7 cellular contexts compared by ENCODE assay signal in genomic region chr10:72353963-72354355, GRCh38. TPM values are rescaled to one million over a fixed set of nuclear protein-coding genes. Genes with fewer than 3 reads are reported as not detected.
DNase-seq lines count a peak whose midpoint lies in the region; ATAC-seq, FAIRE-seq and TF ChIP-seq lines count a peak whose summit lies in the region.

No MANE protein-coding gene starts in this region.

- no peak for TF ChIP-seq CTCF in keratinocyte (optimal IDR thresholded peaks at IDR 0.05 in 1 of 3, IDR thresholded peaks at IDR 0.05 in 1 of 3, conservative IDR thresholded peaks at IDR 0.05 in 1 of 3; ENCODE audit: extremely low read depth in 1 of 3, insufficient read depth in 2 of 3, low read length in 3 of 3)

- H3K36me3 ChIP-seq in keratinocyte (ENCODE audit: control insufficient read depth in 2 of 2, extremely low read depth in 1 of 2, insufficient read depth in 2 of 2, low read length in 2 of 2) = peaks cover 7 to 9% of the 10 kb centered on the region in 2 experiments
- peaks cover 0 to 26% (median 21%) of the 10 kb centered on the region in 5 donors for H3K36me3 ChIP-seq in subcutaneous abdominal adipose tissue (ENCODE audit: control insufficient read depth in 5 of 5, insufficient read depth in 5 of 5, low read length in 5 of 5)

- H3K9me3 ChIP-seq in keratinocyte (ENCODE audit: control insufficient read depth, low read depth, low read length) = no peaks in the 10 kb centered on the region
- no peaks in the 10 kb centered on the region for H3K9me3 ChIP-seq in subcutaneous abdominal adipose tissue (ENCODE audit: control insufficient read depth in 5 of 5, low read length in 5 of 5)

- H3K27me3 ChIP-seq in keratinocyte (ENCODE audit: control insufficient read depth, extremely low read depth, insufficient read depth, low read length) (no peaks in the 10 kb centered on the region), subcutaneous abdominal adipose tissue (ENCODE audit: control insufficient read depth in 5 of 5, insufficient read depth in 4 of 5, low read length in 5 of 5) (no peaks in the 10 kb centered on the region)

- DNase-seq in astrocyte of the hippocampus (ENCODE audit: low read depth, low spot score) (peak; percentile 62), keratinocyte (ENCODE audit: low read depth, low spot score) (no peak), kidney glomerular epithelial cell (lab: John Stamatoyannopoulos, UW) (no peak), CD1c-positive myeloid dendritic cell (ENCODE audit: extremely low spot score) (no peak)

- H4K20me1 ChIP-seq in keratinocyte (ENCODE audit: control insufficient read depth, extremely low read depth, insufficient read depth, low read length) = no peaks in the 10 kb centered on the region

- no peaks in the 10 kb centered on the region for H3K9me1 ChIP-seq in keratinocyte (ENCODE audit: control insufficient read depth, extremely low read depth, insufficient read depth, low read length)

- peak; percentile 5 for ATAC-seq in GM19035 (IDR thresholded peaks at IDR 0.05; ENCODE audit: unreplicated experiment)
- ATAC-seq in HG03460 (IDR thresholded peaks at IDR 0.05; ENCODE audit: unreplicated experiment) = peak; percentile 15

- dilution Hi-C loops in keratinocyte (cut with MboI; ENCODE audit: extremely low pct_ligation_motif_present, low sequenced_read_pairs) = no loop called here

- peak overlapping the region; percentile 96 for H3K4me2 ChIP-seq in keratinocyte (ENCODE audit: control insufficient read depth, extremely low read depth, insufficient read depth, low read depth, low read length)

- H2AFZ ChIP-seq in keratinocyte (ENCODE audit: control insufficient read depth, low read length) = peak overlapping the region; percentile 57

- peaks cover 11% of the 10 kb centered on the region for H3K4me1 ChIP-seq in keratinocyte (ENCODE audit: control insufficient read depth, extremely low read depth, insufficient read depth, low read length)
- H3K4me1 ChIP-seq in subcutaneous abdominal adipose tissue (ENCODE audit: control insufficient read depth in 5 of 5, insufficient read depth in 5 of 5, low read length in 5 of 5) = peaks cover 5 to 34% (median 23%) of the 10 kb centered on the region in 5 donors

- H3K4me3 ChIP-seq in keratinocyte (ENCODE audit: control insufficient read depth in 2 of 3, extremely low read depth in 1 of 3, insufficient read depth in 2 of 3, low read depth in 1 of 3, low read length in 3 of 3) = peak overlapping the region; percentile 52 to 92 (median 90)
- H3K4me3 ChIP-seq in subcutaneous abdominal adipose tissue (ENCODE audit: low read depth in 1 of 5, low read length in 5 of 5) = peak overlapping the region; percentile 74 to 99 (median 94)

- no peak for FAIRE-seq in keratinocyte (lab: Jason Lieb, UNC)

- H3K9ac ChIP-seq in keratinocyte (ENCODE audit: control insufficient read depth, extremely low read depth, insufficient read depth, low read length) (peak overlapping the region; percentile 99), subcutaneous abdominal adipose tissue (ENCODE audit: low read length in 5 of 5) (peak overlapping the region; percentile 84 to 99 (median 93))

- H3K27ac ChIP-seq in keratinocyte (ENCODE audit: control insufficient read depth, insufficient read depth, low read length) (peak overlapping the region; percentile 98), subcutaneous abdominal adipose tissue (ENCODE audit: low read depth, low read length) (peak overlapping the region; percentile 97)

- peaks cover 38% of the 10 kb centered on the region for H3K79me2 ChIP-seq in keratinocyte (ENCODE audit: control insufficient read depth, insufficient read depth, low read length)

RNA-seq across cellular contexts. Expression of gene DNAJB12, which starts 0.8 kb away (rescaled TPM):
- 11.5 to 19.3 TPM (median 12.0 TPM) in 3 replicates for polyA plus RNA-seq in keratinocyte
- polyA plus RNA-seq in keratinocyte (2011; ENCODE audit: low read depth) = 14.8 TPM
- 11.5 and 14.9 TPM in 2 replicates for polyA plus RNA-seq in keratinocyte (2011; cell fraction: cytosol; rRNA removed)
- polyA plus RNA-seq in keratinocyte (2011; cell fraction: nucleus; rRNA removed) = 32.1 and 39.9 TPM in 2 replicates
- 16.2 and 23.3 TPM in 2 replicates for polyA plus RNA-seq in keratinocyte (2012; ENCODE audit: low replicate concordance)
- polyA minus RNA-seq in keratinocyte = 11.2 to 31.7 TPM (median 11.8 TPM) in 3 replicates
- 12.5 TPM for polyA minus RNA-seq in keratinocyte (2011; cell fraction: cytosol; rRNA and poly(A)+ RNA removed)
- polyA minus RNA-seq in keratinocyte (2011; cell fraction: nucleus; rRNA and poly(A)+ RNA removed) = 19.3 and 20.3 TPM in 2 replicates
